Comparison of ENCODE assay signal across 8 cellular contexts in genomic region chr7:137898839-137899681, GRCh38. TPM values are rescaled to one million over a fixed set of nuclear protein-coding genes. Genes with fewer than 3 reads are reported as not detected.
DNase-seq lines count a peak whose midpoint lies in the region; ATAC-seq, FAIRE-seq and TF ChIP-seq lines count a peak whose summit lies in the region.

No MANE protein-coding gene starts in this region.

- ATAC-seq in pancreas (peak; percentile 75 to 94 (median 94)), thoracic aorta (ENCODE audit: insufficient number of reproducible peaks, low FRiP score, low read depth) (peak; percentile 33)

- H3K27me3 ChIP-seq in H7 (ENCODE audit: control insufficient read depth, insufficient read depth, low read length) (no peaks in the 10 kb centered on the region), SJSA1 (replicated peaks) (no peaks in the 10 kb centered on the region), pancreas (no peaks in the 10 kb centered on the region), thoracic aorta (replicated peaks; ENCODE audit: insufficient read depth) (no peaks in the 10 kb centered on the region)

- 25 to 29% methylated on average over 13 of the region's 14 CpGs for WGBS in pancreas, 2 donors

- peak; percentile 80 for DNase-seq in ELR (ENCODE audit: low read depth)
- peak; percentile 74 for DNase-seq in H7
- DNase-seq in LNCaP clone FGC (ENCODE audit: low read depth) = no peak
- peak; percentile 60 to 78 for DNase-seq in SJSA1 (ENCODE audit: low read depth in 1 of 2, low spot score in 2 of 2)
- DNase-seq in activated gamma-delta T cell treated with anti-CD3 and anti-CD28 coated beads, Interleukin-2, amount 50 U/mL, for 16 hours (ENCODE audit: low read depth) = peak; percentile 62
- peak; percentile 80 for DNase-seq in glomerular visceral epithelial cell (ENCODE audit: extremely low spot score)
- DNase-seq in pancreas = peak; percentile 58 to 90 (median 76)
- peak; percentile 55 for DNase-seq in thoracic aorta (ENCODE audit: low spot score)

- H3K4me3 ChIP-seq in H7 (ENCODE audit: insufficient read depth, low read depth, low read length) (no peak overlapping the region), LNCaP clone FGC (ENCODE audit: low read depth, low read length) (no peak overlapping the region), SJSA1 (no peak overlapping the region), pancreas (no peak overlapping the region), thoracic aorta (peak overlapping the region; percentile 39)

- no peak overlapping the region for H3K27ac ChIP-seq in SJSA1
- H3K27ac ChIP-seq in pancreas = no peak overlapping the region
- H3K27ac ChIP-seq in thoracic aorta = peak overlapping the region; percentile 25 to 29

- no peak for FAIRE-seq in pancreas (lab: Jason Lieb, UNC)

- H3K9me3 ChIP-seq in SJSA1 (replicated peaks) = no peaks in the 10 kb centered on the region
- H3K9me3 ChIP-seq in pancreas = no peaks in the 10 kb centered on the region
- no peaks in the 10 kb centered on the region for H3K9me3 ChIP-seq in thoracic aorta

- peaks cover 19% of the 10 kb centered on the region for H3K36me3 ChIP-seq in H7 (replicated peaks; ENCODE audit: control insufficient read depth, insufficient read depth, low read length)
- H3K36me3 ChIP-seq in SJSA1 = peaks cover 62% of the 10 kb centered on the region
- peaks cover 0 to 50% (median 11%) of the 10 kb centered on the region in 3 donors for H3K36me3 ChIP-seq in pancreas
- H3K36me3 ChIP-seq in thoracic aorta = peaks cover 43% of the 10 kb centered on the region

- TF ChIP-seq CTCF in LNCaP clone FGC (IDR thresholded peaks at IDR 0.05; ENCODE audit: control insufficient read depth, extremely low read depth, insufficient read depth) = peak; percentile 99
- peak; percentile 70 to 89 (median 82) for TF ChIP-seq CTCF in pancreas (IDR thresholded peaks at IDR 0.05)
- TF ChIP-seq CTCF in thoracic aorta (IDR thresholded peaks at IDR 0.05) = peak; percentile 88

- H3K4me1 ChIP-seq in SJSA1 (replicated peaks) = 0 out of 2 replicates have a peak, but pooled peaks cover 5% of the 10 kb centered on the region
- H3K4me1 ChIP-seq in pancreas = no peaks in the 10 kb centered on the region
- H3K4me1 ChIP-seq in thoracic aorta (ENCODE audit: control insufficient read depth in 1 of 2, low read depth in 2 of 2) = peaks cover 8 to 24% of the 10 kb centered on the region in 2 donors

- intact Hi-C loops in pancreas (cut with DNase I) = loop anchor here in 2 of 3 donors (5.0 kb wide), 2 partner anchors 242 to 247 kb away; no protein-coding TSS in a partner anchor

RNA-seq across cellular contexts. Expression of gene DGKI, which starts 52.3 kb away (rescaled TPM):
- 0.04 and 0.14 TPM in 2 replicates for total RNA-seq in H7 (2014; rRNA removed; shearing (Covaris generic))
- 1.6 and 2.9 TPM in 2 replicates for total RNA-seq in SJSA1 (2014; rRNA removed; shearing (Covaris generic))
- total RNA-seq in pancreas = under 1 TPM; 0.04 to 0.81 (median 0.19) TPM
- under 1 TPM; 0.05 to 0.15 TPM for polyA plus RNA-seq in pancreas
- total RNA-seq in thoracic aorta = 10 to 100 TPM; 10.3 to 22.3 TPM

Comparison
In these comparisons a context has a peak if more than half of its experiments do, and no peak if none do; other contexts are left out.
1. H3K27ac ChIP-seq: peak in thoracic aorta (2 of 2); none in SJSA1 (single experiment) and pancreas (0 of 4).
2. Peak in every context shown above with its lines, with median percentiles within 50 percentile points of each other: CTCF ChIP-seq.